Comparison of ENCODE assay signal across 28 cellular contexts in genomic region chr20:62513991-62514390, GRCh38. TPM values are rescaled to one million over a fixed set of nuclear protein-coding genes. Genes with fewer than 3 reads are reported as not detected.
"Had no signal": no experiment of that assay in that cellular context is flagged by ENCODE, and none has a peak within 500 bp of the region (broad histone marks: within the 10 kb centered on the region; RNA-seq: fewer than 3 reads in every experiment).

No MANE protein-coding gene starts in this region.

- H3K79me2 ChIP-seq: hepatocyte had no signal

- H3K27me3 Mint-ChIP-seq: type B pancreatic cell had no signal

- H3K27ac ChIP-seq: epithelial cell of prostate, gastroesophageal sphincter, heart left ventricle, hepatocyte, neutrophil, pancreas, right lobe of liver, testis, tibial artery had no signal

- H3K9me3 ChIP-seq: gastroesophageal sphincter, heart left ventricle, neutrophil, pancreas, right lobe of liver, testis, tibial artery had no signal

- H3K4me2 ChIP-seq: hepatocyte had no signal

- H3K4me3 ChIP-seq: gastroesophageal sphincter, heart left ventricle, hepatocyte, lung, pancreas, right lobe of liver, testis, tibial artery had no signal

- H3K4me1 Mint-ChIP-seq: endodermal cell; memory B cell; stimulated activated effector memory CD8-positive, alpha-beta T cell treated with anti-CD3 and anti-CD28 coated beads, Interleukin-12 subunit alpha, Interleukin-12 subunit beta, amount 100 ng/mL, for 72 hours had no signal

- H2AFZ ChIP-seq: hepatocyte had no signal

- H3K9me3 Mint-ChIP-seq: dendritic cell treated with granulocyte-macrophage colony-stimulating factor and Interleukin-4, amounts not matched to agents 40 ng/mL and 50 ng/mL, for 4 days; endodermal cell; memory B cell; naive thymus-derived CD4-positive, alpha-beta T cell; nephron; stimulated activated effector memory CD8-positive, alpha-beta T cell treated with anti-CD3 and anti-CD28 coated beads, Interleukin-12 subunit alpha, Interleukin-12 subunit beta, amount 100 ng/mL, for 72 hours; type B pancreatic cell had no signal

- H3K36me3 Mint-ChIP-seq: memory B cell; naive thymus-derived CD4-positive, alpha-beta T cell; stimulated activated effector memory CD8-positive, alpha-beta T cell treated with anti-CD3 and anti-CD28 coated beads, Interleukin-12 subunit alpha, Interleukin-12 subunit beta, amount 100 ng/mL, for 72 hours; type B pancreatic cell had no signal

- H3K4me3 Mint-ChIP-seq: dendritic cell treated with granulocyte-macrophage colony-stimulating factor and Interleukin-4, amounts not matched to agents 40 ng/mL and 50 ng/mL, for 4 days; endodermal cell; memory B cell; nephron; stimulated activated effector memory CD8-positive, alpha-beta T cell treated with anti-CD3 and anti-CD28 coated beads, Interleukin-12 subunit alpha, Interleukin-12 subunit beta, amount 100 ng/mL, for 72 hours; type B pancreatic cell had no signal

- FAIRE-seq: colon, kidney, pancreas had no signal

- H3K36me3 ChIP-seq: gastroesophageal sphincter, heart left ventricle, neutrophil, pancreas, right lobe of liver, tibial artery had no signal

- H3K27me3 ChIP-seq: hepatocyte, pancreas, right lobe of liver, testis had no signal

- ATAC-seq: esophagus mucosa; gastroesophageal sphincter; heart left ventricle; left lobe of liver; naive thymus-derived CD4-positive, alpha-beta T cell; pancreas; right lobe of liver; stimulated activated effector memory CD8-positive, alpha-beta T cell treated with anti-CD3 and anti-CD28 coated beads, Interleukin-12 subunit alpha, Interleukin-12 subunit beta, amount 100 ng/mL, for 72 hours; stimulated activated naive CD8-positive, alpha-beta T cell treated with anti-CD3 and anti-CD28 coated beads, Interleukin-15, Interleukin-2, amounts not matched to agents 100 U/mL and 50 U/mL, for 24 hours had no signal

- H3K27ac Mint-ChIP-seq: dendritic cell treated with granulocyte-macrophage colony-stimulating factor and Interleukin-4, amounts not matched to agents 40 ng/mL and 50 ng/mL, for 4 days; endodermal cell; memory B cell; naive thymus-derived CD4-positive, alpha-beta T cell; stimulated activated effector memory CD8-positive, alpha-beta T cell treated with anti-CD3 and anti-CD28 coated beads, Interleukin-12 subunit alpha, Interleukin-12 subunit beta, amount 100 ng/mL, for 72 hours; type B pancreatic cell had no signal

- DNase-seq: effector CD8-positive, alpha-beta T cell; endodermal cell; foreskin fibroblast; heart left ventricle; kidney; naive thymus-derived CD4-positive, alpha-beta T cell; pancreas; right lobe of liver; stimulated activated CD4-positive, alpha-beta T cell treated with anti-CD3 and anti-CD28 coated beads, Interleukin-2, amount 100 ng/mL, for 24 hours; stimulated activated CD4-positive, alpha-beta T cell treated with anti-CD3 and anti-CD28 coated beads, Interleukin-4, amount 100 ng/mL, for 24 hours; stimulated activated naive CD8-positive, alpha-beta T cell treated with anti-CD3 and anti-CD28 coated beads, Interleukin-15, Interleukin-2, amounts not matched to agents 100 U/mL and 50 U/mL, for 24 hours; substantia nigra; testis; tibial artery had no signal

- H3K4me1 ChIP-seq: pancreas, right lobe of liver, testis, tibial artery had no signal

RNA-seq across cellular contexts. Expression of gene GATA5, which starts 38.2 kb away (rescaled TPM):
- total RNA-seq: esophagus mucosa; mononuclear cell; naive thymus-derived CD4-positive, alpha-beta T cell had no signal
- polyA plus RNA-seq: naive thymus-derived CD4-positive, alpha-beta T cell had no signal
